ENCODE assay signal across 13 cellular contexts in the genomic region with DNA sequence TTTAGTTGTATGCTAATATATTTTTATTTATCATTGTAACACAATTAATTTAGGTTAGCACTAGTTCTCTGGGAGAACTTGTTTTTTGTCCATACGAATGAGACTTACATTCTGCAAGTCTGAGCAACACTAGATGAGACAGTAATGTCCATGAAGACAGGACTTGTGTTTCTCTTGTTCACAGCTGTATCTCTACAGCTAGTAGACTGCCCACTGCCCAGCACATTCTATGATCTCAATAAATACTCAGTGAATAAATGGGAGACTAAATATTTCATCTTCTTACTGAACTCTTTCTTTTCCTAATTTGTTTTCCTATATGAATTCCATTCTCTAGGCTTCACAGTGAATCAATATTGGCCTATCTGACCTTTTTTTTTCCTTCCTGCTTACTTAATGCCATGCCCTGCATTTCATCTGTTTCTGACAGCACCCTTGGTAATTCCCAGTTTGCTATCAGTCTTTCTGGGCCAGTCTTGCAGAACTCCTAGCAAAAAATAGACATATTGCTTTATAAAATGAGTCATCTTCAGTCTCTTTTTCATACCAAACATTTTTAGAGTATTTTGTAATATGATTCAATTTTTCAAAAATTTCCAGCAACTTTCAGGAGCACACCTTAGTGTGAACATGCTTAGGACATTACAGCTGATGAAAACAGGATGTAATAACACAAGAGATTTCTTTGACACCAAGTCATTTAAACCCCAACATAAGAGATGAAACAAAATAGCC.
DNase-seq lines count a peak whose midpoint lies in the region; ATAC-seq and TF ChIP-seq lines count a peak whose summit lies in the region.
"Had no signal": no experiment of that assay in that cellular context is flagged by ENCODE, and none has a peak within 500 bp of the region (broad histone marks: within the 10 kb centered on the region; RNA-seq: fewer than 3 reads in every experiment).

No MANE protein-coding gene starts in this region.

- intact Hi-C loops in heart right ventricle (cut with DNase I) (no loop called here), lower lobe of right lung (cut with DNase I) (no loop called here), ascending aorta (cut with DNase I) (no loop called here)

- H3K9me3 ChIP-seq in heart right ventricle (no peaks in the 10 kb centered on the region), lower lobe of right lung (no peaks in the 10 kb centered on the region), ascending aorta (no peaks in the 10 kb centered on the region)

- H3K4me1 ChIP-seq in heart right ventricle (no peaks in the 10 kb centered on the region), lower lobe of right lung (no peaks in the 10 kb centered on the region), ascending aorta (no peaks in the 10 kb centered on the region)

- H3K27me3 ChIP-seq in heart right ventricle = peaks cover 0 to 2% (median 0%) of the 10 kb centered on the region in 7 donors
- H3K27me3 ChIP-seq in lower lobe of right lung (ENCODE audit: low read depth) = no peaks in the 10 kb centered on the region
- no peaks in the 10 kb centered on the region for H3K27me3 ChIP-seq in ascending aorta

- H3K27ac ChIP-seq in heart right ventricle (no peak overlapping the region), lower lobe of right lung (no peak overlapping the region), ascending aorta (no peak overlapping the region)
- H3K27ac ChIP-seq: C4-2B had no signal

- TF ChIP-seq CTCF in astrocyte of the spinal cord (IDR thresholded peaks at IDR 0.05; ENCODE audit: low read depth, low read length) (no peak), heart right ventricle (IDR thresholded peaks at IDR 0.05) (no peak), lower lobe of right lung (IDR thresholded peaks at IDR 0.05) (no peak), ascending aorta (IDR thresholded peaks at IDR 0.05) (no peak)

- WGBS in heart right ventricle, 2 donors = 92 to 100% methylated on average over 1 of the region's 1 CpG

- H3K36me3 ChIP-seq in heart right ventricle = no peaks in the 10 kb centered on the region
- H3K36me3 ChIP-seq in lower lobe of right lung = no peaks in the 10 kb centered on the region
- H3K36me3 ChIP-seq in ascending aorta = no peaks in the 10 kb centered on the region

- peak; percentile 53 for ATAC-seq in HG02884 (IDR thresholded peaks at IDR 0.05; ENCODE audit: unreplicated experiment)
- no peak for ATAC-seq in heart right ventricle
- ATAC-seq in lower lobe of right lung = no peak

- in situ Hi-C loops in astrocyte of the spinal cord (cut with HindIII; ENCODE audit: low sequenced_read_pairs) = no loop called here

- no peak overlapping the region for H3K4me3 ChIP-seq in astrocyte of the spinal cord (ENCODE audit: low read depth, low read length)
- H3K4me3 ChIP-seq in heart right ventricle = no peak overlapping the region
- H3K4me3 ChIP-seq in lower lobe of right lung = no peak overlapping the region
- no peak overlapping the region for H3K4me3 ChIP-seq in ascending aorta

- DNase-seq in AG08396 (ENCODE audit: low spot score) = peak; percentile 27
- DNase-seq in astrocyte of the spinal cord (ENCODE audit: low read depth, low spot score) = peak; percentile 35
- peak; percentile 13 for DNase-seq in inferior parietal cortex (ENCODE audit: extremely low spot score)
- no peak for DNase-seq in heart right ventricle
- no peak for DNase-seq in lower lobe of right lung
- DNase-seq in NCI-H146 treated with DMSO at 0.1 percent for 48 hours (lab: John Stamatoyannopoulos, UW; ENCODE audit: unreplicated experiment) = no peak
- no peak for DNase-seq in ascending aorta (ENCODE audit: low spot score in 2 of 2)
- DNase-seq: activated T-cell treated with anti-CD3 and anti-CD28 coated beads for 4 hours, naive B cell, NCI-H1105, SHP77 had no signal

Comparison
In these comparisons a context has a peak if more than half of its experiments do, and no peak if none do; other contexts are left out.
1. DNase-seq: peak in AG08396 (single experiment), astrocyte of the spinal cord (single experiment) and inferior parietal cortex (single experiment); none in heart right ventricle (0 of 2), lower lobe of right lung (single experiment), NCI-H146 treated with DMSO at 0.1 percent for 48 hours (single experiment) and ascending aorta (0 of 2).